1 cellular context compared by ENCODE assay signal in the genomic region with DNA sequence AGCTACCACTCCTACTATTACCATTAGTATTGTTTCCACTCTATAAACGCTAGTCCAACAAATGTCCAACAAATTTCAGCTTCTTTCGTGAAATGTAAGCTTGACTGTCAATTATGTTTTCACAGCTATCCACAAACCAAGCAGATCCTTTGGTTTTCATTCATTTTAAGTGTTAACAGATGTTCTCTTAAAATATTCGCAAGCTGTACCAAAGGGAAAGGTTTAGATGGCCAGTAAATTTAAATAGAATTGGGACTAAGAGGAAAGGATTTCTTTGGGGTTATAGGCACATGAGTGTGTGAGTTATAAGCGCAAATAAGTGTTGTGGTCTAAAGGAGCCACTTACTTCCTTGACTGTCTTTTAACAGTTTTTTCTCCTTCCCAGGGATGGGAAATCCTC.
TF ChIP-seq lines count a peak whose summit lies in the region.

No MANE protein-coding gene starts in this region.

TF ChIP-seq in HCT116, 20 proteins besides CTCF, POLR2A, EP300 and RAD21:
- TF ChIP-seq POLR2AphosphoS5 (IDR thresholded peaks at IDR 0.05; ENCODE audit: low read depth, low read length), result no peak
- no peak for TF ChIP-seq SRF (IDR thresholded peaks at IDR 0.05; ENCODE audit: low read depth)
- TF ChIP-seq REST (IDR thresholded peaks at IDR 0.05; ENCODE audit: low read depth), result no peak
- TF ChIP-seq EZH2 (IDR thresholded peaks at IDR 0.05), result no peak
- TF ChIP-seq EZH2phosphoT487 (IDR thresholded peaks at IDR 0.05; ENCODE audit: borderline replicate concordance), result no peak
- no peak for TF ChIP-seq SIN3A (IDR thresholded peaks at IDR 0.05; ENCODE audit: low read depth)
- TF ChIP-seq, protein P1, sequence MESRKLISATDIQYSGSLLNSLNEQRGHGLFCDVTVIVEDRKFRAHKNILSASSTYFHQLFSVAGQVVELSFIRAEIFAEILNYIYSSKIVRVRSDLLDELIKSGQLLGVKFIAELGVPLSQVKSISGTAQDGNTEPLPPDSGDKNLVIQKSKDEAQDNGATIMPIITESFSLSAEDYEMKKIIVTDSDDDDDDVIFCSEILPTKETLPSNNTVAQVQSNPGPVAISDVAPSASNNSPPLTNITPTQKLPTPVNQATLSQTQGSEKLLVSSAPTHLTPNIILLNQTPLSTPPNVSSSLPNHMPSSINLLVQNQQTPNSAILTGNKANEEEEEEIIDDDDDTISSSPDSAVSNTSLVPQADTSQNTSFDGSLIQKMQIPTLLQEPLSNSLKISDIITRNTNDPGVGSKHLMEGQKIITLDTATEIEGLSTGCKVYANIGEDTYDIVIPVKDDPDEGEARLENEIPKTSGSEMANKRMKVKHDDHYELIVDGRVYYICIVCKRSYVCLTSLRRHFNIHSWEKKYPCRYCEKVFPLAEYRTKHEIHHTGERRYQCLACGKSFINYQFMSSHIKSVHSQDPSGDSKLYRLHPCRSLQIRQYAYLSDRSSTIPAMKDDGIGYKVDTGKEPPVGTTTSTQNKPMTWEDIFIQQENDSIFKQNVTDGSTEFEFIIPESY (IDR thresholded peaks at IDR 0.05; ENCODE audit: extremely low read depth, insufficient replicate concordance, low read length), result no peak
- TF ChIP-seq EGR1 (IDR thresholded peaks at IDR 0.05; ENCODE audit: low read depth), result no peak
